Comparison of ENCODE assay signal across 18 cellular contexts in the genomic region with DNA sequence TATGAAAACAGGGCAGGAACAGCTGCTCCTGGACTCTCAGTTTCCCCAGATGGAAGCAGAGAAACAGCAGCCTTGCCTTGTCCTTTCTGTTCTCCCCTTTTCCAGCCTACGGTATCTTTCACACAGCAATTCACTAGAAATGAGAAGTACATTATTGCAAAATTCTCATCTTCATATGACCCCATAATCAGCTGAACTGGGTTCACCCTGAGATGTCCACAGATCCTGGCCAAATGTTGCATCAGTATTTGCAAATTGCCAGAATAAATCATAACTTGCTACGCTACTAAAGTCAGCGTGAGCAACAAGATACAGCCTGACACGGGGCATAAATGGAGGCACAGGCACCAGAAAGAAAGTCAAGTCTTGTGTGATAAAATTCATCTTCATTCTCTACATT. TPM values are rescaled to one million over a fixed set of nuclear protein-coding genes. Genes with fewer than 3 reads are reported as not detected.
DNase-seq lines count a peak whose midpoint lies in the region; TF ChIP-seq lines count a peak whose summit lies in the region.
"Had no signal": no experiment of that assay in that cellular context is flagged by ENCODE, and none has a peak within 500 bp of the region (broad histone marks: within the 10 kb centered on the region; RNA-seq: fewer than 3 reads in every experiment).

No MANE protein-coding gene starts in this region.

- CTCF ChIA-PET in activated naive CD4-positive, alpha-beta T cell treated with anti-CD3 and anti-CD28 coated beads for 36 hours (lab: Charles Lee), result no interaction called here

- no peaks in the 10 kb centered on the region for H3K36me3 Mint-ChIP-seq in dendritic cell treated with granulocyte-macrophage colony-stimulating factor and Interleukin-4, amounts not matched to agents 40 ng/mL and 50 ng/mL, for 4 days (ENCODE audit: low read depth)
- no peaks in the 10 kb centered on the region for H3K36me3 Mint-ChIP-seq in activated naive CD4-positive, alpha-beta T cell treated with anti-CD3 and anti-CD28 coated beads for 36 hours (ENCODE audit: low read depth)

- H3K27me3 ChIP-seq in neutrophil, result no peaks in the 10 kb centered on the region

- no peaks in the 10 kb centered on the region for H3K9me3 ChIP-seq in neutrophil

- no peaks in the 10 kb centered on the region for H3K9me3 Mint-ChIP-seq in dendritic cell treated with granulocyte-macrophage colony-stimulating factor and Interleukin-4, amounts not matched to agents 40 ng/mL and 50 ng/mL, for 4 days
- H3K9me3 Mint-ChIP-seq in activated naive CD4-positive, alpha-beta T cell treated with anti-CD3 and anti-CD28 coated beads for 36 hours, result no peaks in the 10 kb centered on the region
- H3K9me3 Mint-ChIP-seq: T-helper 2 cell treated with Interferon-gamma antibody and Interleukin-4, amounts not matched to agents 5 μg/mL and 100 μg/mL, for 36 hours had no signal

- H3K4me1 ChIP-seq in neutrophil (ENCODE audit: control insufficient read depth in 1 of 2, insufficient read depth in 1 of 2, low read depth in 1 of 2, low read length in 1 of 2), result peaks cover 16 to 38% of the 10 kb centered on the region in 2 experiments

- H3K27me3 Mint-ChIP-seq in dendritic cell treated with granulocyte-macrophage colony-stimulating factor and Interleukin-4, amounts not matched to agents 40 ng/mL and 50 ng/mL, for 4 days, result peaks cover 3% of the 10 kb centered on the region
- H3K27me3 Mint-ChIP-seq in activated naive CD4-positive, alpha-beta T cell treated with anti-CD3 and anti-CD28 coated beads for 36 hours (ENCODE audit: low read depth), result peaks cover 15% of the 10 kb centered on the region

- no peak overlapping the region for H3K4me3 Mint-ChIP-seq in dendritic cell treated with granulocyte-macrophage colony-stimulating factor and Interleukin-4, amounts not matched to agents 40 ng/mL and 50 ng/mL, for 4 days
- H3K4me3 Mint-ChIP-seq in activated naive CD4-positive, alpha-beta T cell treated with anti-CD3 and anti-CD28 coated beads for 36 hours, result no peak overlapping the region
- H3K4me3 Mint-ChIP-seq: B cell; CD4-positive, alpha-beta T cell; H9; T-helper 2 cell treated with Interferon-gamma antibody and Interleukin-4, amounts not matched to agents 5 μg/mL and 100 μg/mL, for 36 hours had no signal

- H3K27ac ChIP-seq in neutrophil, result peak overlapping the region; percentile 72
- H3K27ac ChIP-seq: KMS-11 had no signal

- intact Hi-C loops in dendritic cell treated with granulocyte-macrophage colony-stimulating factor and Interleukin-4, amounts not matched to agents 40 ng/mL and 50 ng/mL, for 4 days (cut with micrococcal nuclease), result no loop called here
- intact Hi-C loops in activated naive CD4-positive, alpha-beta T cell treated with anti-CD3 and anti-CD28 coated beads for 36 hours (cut with micrococcal nuclease), result no loop called here

- H3K27ac Mint-ChIP-seq in dendritic cell treated with granulocyte-macrophage colony-stimulating factor and Interleukin-4, amounts not matched to agents 40 ng/mL and 50 ng/mL, for 4 days, result peak overlapping the region; percentile 63
- H3K27ac Mint-ChIP-seq in activated naive CD4-positive, alpha-beta T cell treated with anti-CD3 and anti-CD28 coated beads for 36 hours, result no peak overlapping the region
- H3K27ac Mint-ChIP-seq: B cell; CD4-positive, alpha-beta T cell; T-helper 2 cell treated with Interferon-gamma antibody and Interleukin-4, amounts not matched to agents 5 μg/mL and 100 μg/mL, for 36 hours had no signal

- H3K36me3 ChIP-seq in neutrophil, result peaks cover 28% of the 10 kb centered on the region

- TF ChIP-seq POLR2A in NB4 (IDR thresholded peaks at IDR 0.05; ENCODE audit: extremely low read depth, insufficient read length), result no peak

- TF ChIP-seq CTCF in GM13977 (IDR thresholded peaks at IDR 0.05; ENCODE audit: extremely low read depth, insufficient read depth, missing control alignments) (no peak), NB4 (IDR thresholded peaks at IDR 0.05; ENCODE audit: low read depth, low read length) (no peak), neutrophil (IDR thresholded peaks at IDR 0.05) (no peak)

- H3K4me1 Mint-ChIP-seq in dendritic cell treated with granulocyte-macrophage colony-stimulating factor and Interleukin-4, amounts not matched to agents 40 ng/mL and 50 ng/mL, for 4 days (ENCODE audit: low read depth), result peaks cover 51% of the 10 kb centered on the region
- H3K4me1 Mint-ChIP-seq in activated naive CD4-positive, alpha-beta T cell treated with anti-CD3 and anti-CD28 coated beads for 36 hours (ENCODE audit: low read depth), result no peaks in the 10 kb centered on the region
- H3K4me1 Mint-ChIP-seq: B cell, H9 had no signal

- H3K4me3 ChIP-seq in NB4 (ENCODE audit: low read depth, low read length) (no peak overlapping the region), neutrophil (ENCODE audit: low read depth in 1 of 2, low read length in 1 of 2) (peak overlapping the region in 1 of 2 experiments; percentile 9)

- DNase-seq in GM13977 (ENCODE audit: low spot score) (peak; percentile 1), NB4 (ENCODE audit: low read depth) (peak; percentile 44), NCI-H524 treated with DMSO at 0.1 percent for 48 hours (lab: John Stamatoyannopoulos, UW) (no peak)
- no peak for DNase-seq in activated naive CD4-positive, alpha-beta T cell treated with anti-CD3 and anti-CD28 coated beads for 36 hours
- no peak for DNase-seq in activated CD8-positive, alpha-beta memory T cell treated with anti-CD3 and anti-CD28 coated beads, Interleukin-2, amount 50 U/mL, for 48 hours
- DNase-seq: CD4-positive, alpha-beta T cell; EL; H9; NCI-H1105; NCI-H1694; NCI-H510A treated with DMSO at 0.1 percent for 48 hours; NCI-H82 had no signal

- in situ Hi-C loops in GM13977 (cut with MboI; ENCODE audit: low pct_unique_long_range_greater_than_20kb, low sequenced_read_pairs, unreplicated experiment), result no loop called here

RNA-seq across cellular contexts. Expression of a gene that starts 16.1 kb away (rescaled TPM):
- total RNA-seq in activated naive CD4-positive, alpha-beta T cell treated with anti-CD3 and anti-CD28 coated beads for 36 hours, result not detected
- total RNA-seq: B cell; CD4-positive, alpha-beta T cell; H9; HT-29 had no signal

RNA-seq across cellular contexts. Expression of a gene that starts 33.5 kb away (rescaled TPM):
- not detected for total RNA-seq in activated naive CD4-positive, alpha-beta T cell treated with anti-CD3 and anti-CD28 coated beads for 36 hours
- total RNA-seq: B cell; CD4-positive, alpha-beta T cell; H9; HT-29 had no signal

RNA-seq across cellular contexts. Expression of a gene that starts 53.0 kb away (rescaled TPM):
- under 1 TPM; 0.17 to 0.36 TPM for total RNA-seq in activated naive CD4-positive, alpha-beta T cell treated with anti-CD3 and anti-CD28 coated beads for 36 hours
- total RNA-seq: B cell, HT-29 had no signal

RNA-seq across cellular contexts. Expression of a gene that starts 55.0 kb away (rescaled TPM):
- 100 to 1,000 TPM; 110 to 120 TPM for total RNA-seq in activated naive CD4-positive, alpha-beta T cell treated with anti-CD3 and anti-CD28 coated beads for 36 hours

RNA-seq across cellular contexts. Expression of a gene that starts 56.2 kb away (rescaled TPM):
- not detected for total RNA-seq in activated naive CD4-positive, alpha-beta T cell treated with anti-CD3 and anti-CD28 coated beads for 36 hours
- total RNA-seq: B cell; CD4-positive, alpha-beta T cell had no signal

Comparison
In these comparisons a context has a peak if more than half of its experiments do, and no peak if none do; other contexts are left out.
1. DNase-seq: peak in GM13977 (single experiment) and NB4 (single experiment); none in activated naive CD4-positive, alpha-beta T cell treated with anti-CD3 and anti-CD28 coated beads for 36 hours (single experiment), NCI-H524 treated with DMSO at 0.1 percent for 48 hours (single experiment) and activated CD8-positive, alpha-beta memory T cell treated with anti-CD3 and anti-CD28 coated beads, Interleukin-2, amount 50 U/mL, for 48 hours (single experiment).